Comparison of ENCODE assay signal across 18 cellular contexts in the genomic region with DNA sequence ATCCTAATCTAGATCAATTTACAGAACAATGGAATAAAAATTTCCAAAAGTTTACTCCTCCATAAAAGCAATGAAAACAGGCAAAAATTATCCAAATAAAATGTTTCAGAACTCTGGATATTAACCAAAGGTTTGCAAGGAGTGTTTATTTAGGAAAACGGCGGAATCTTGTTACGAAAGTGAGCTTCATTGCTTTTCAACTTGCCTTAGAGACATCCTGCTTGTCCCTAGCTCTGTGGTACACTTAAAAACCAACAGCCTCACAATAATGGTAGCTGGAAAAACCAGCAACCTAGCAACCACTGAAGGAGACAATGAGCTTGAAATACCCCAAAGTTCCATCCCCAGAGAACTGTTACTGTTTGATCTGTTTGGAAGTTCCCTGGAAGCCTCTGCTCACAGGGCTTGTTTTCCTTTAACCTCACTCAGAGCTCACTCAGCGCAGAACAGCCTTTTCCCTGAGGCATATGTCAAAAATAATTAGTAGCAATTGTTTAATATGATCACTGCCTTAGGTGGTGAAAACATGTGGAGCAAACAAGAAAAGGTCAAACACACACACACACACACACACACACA. TPM values are rescaled to one million over a fixed set of nuclear protein-coding genes. Genes with fewer than 3 reads are reported as not detected.
"Had no signal": no experiment of that assay in that cellular context is flagged by ENCODE, and none has a peak within 500 bp of the region (broad histone marks: within the 10 kb centered on the region; RNA-seq: fewer than 3 reads in every experiment).

No MANE protein-coding gene starts in this region.

- H3K36me3 ChIP-seq: cardiac muscle cell, lower lobe of right lung, neutrophil, prostate gland had no signal

- H3K4me3 ChIP-seq: cardiac muscle cell, coronary artery, lower lobe of right lung, prostate gland, testis had no signal

- ATAC-seq: activated CD4-positive, CD25-positive, alpha-beta regulatory T cell treated with anti-CD3 and anti-CD28 coated beads, Interleukin-2, amount 50 U/mL, for 24 hours; activated naive CD8-positive, alpha-beta T cell treated with anti-CD3 and anti-CD28 coated beads, Interleukin-2, amount 50 U/mL, for 24 hours; lower lobe of right lung; naive thymus-derived CD4-positive, alpha-beta T cell had no signal

- H3K4me1 ChIP-seq: lower lobe of right lung, prostate gland, testis had no signal

- FAIRE-seq: astrocyte had no signal

- H3K27ac ChIP-seq: cardiac muscle cell, coronary artery, lower lobe of right lung, neutrophil, testis had no signal

- H3K9me3 ChIP-seq: lower lobe of right lung, neutrophil, prostate gland, testis had no signal

- DNase-seq: activated CD4-positive, alpha-beta memory T cell treated with anti-CD3 and anti-CD28 coated beads for 36 hours; activated naive CD8-positive, alpha-beta T cell treated with anti-CD3 and anti-CD28 coated beads, Interleukin-2, amount 50 U/mL, for 24 hours; activated T-cell treated with anti-CD3 and anti-CD28 coated beads, Interleukin-2, amount 50 U/mL, for 72 hours; effector memory CD4-positive, alpha-beta T cell; kidney glomerular epithelial cell; lower lobe of right lung; naive thymus-derived CD4-positive, alpha-beta T cell; stimulated activated CD4-positive, alpha-beta T cell treated with anti-CD3 and anti-CD28 coated beads, Interleukin-12 subunit alpha, Interleukin-12 subunit beta, amount 100 ng/mL, for 4 hours; stimulated activated CD4-positive, alpha-beta T cell treated with anti-CD3 and anti-CD28 coated beads, Interleukin-4, amount 100 ng/mL, for 1 hour; stimulated activated naive CD8-positive, alpha-beta T cell treated with anti-CD3 and anti-CD28 coated beads, Interleukin-15, amount 100 ng/mL, for 72 hours; testis had no signal

- H3K27me3 ChIP-seq: cardiac muscle cell, neutrophil, testis had no signal

RNA-seq across cellular contexts. Expression of a gene that starts 43.2 kb away (rescaled TPM):
- total RNA-seq: activated CD4-positive, alpha-beta memory T cell treated with anti-CD3 and anti-CD28 coated beads for 36 hours; T-helper 2 cell treated with Interferon-gamma antibody and Interleukin-4, amounts not matched to agents 100 ng/mL and 5 ng/mL, for 36 hours had no signal
- polyA plus RNA-seq: naive thymus-derived CD4-positive, alpha-beta T cell had no signal
